In the genomic region with DNA sequence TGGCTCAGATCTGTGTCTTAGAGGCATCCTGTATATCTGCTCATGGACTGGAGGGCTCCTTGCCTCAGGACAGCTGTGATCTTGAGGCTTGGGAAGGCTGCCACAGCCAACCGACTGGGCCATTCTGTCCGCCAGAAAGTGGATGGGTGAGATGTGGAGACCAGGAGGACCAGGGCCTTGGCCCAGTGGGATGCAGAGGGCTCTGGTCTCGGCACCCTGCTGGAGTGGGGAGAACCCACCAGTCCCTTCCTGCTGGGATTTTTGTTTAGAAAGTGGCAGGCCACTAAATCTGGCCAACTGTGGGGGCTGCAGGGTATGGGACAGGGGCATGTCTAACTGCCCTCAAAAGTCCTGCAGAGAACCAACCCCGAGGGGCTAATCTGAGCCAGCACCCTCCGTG, we compare ENCODE assay signal across 20 cellular contexts.
DNase-seq lines count a peak whose midpoint lies in the region; ATAC-seq and TF ChIP-seq lines count a peak whose summit lies in the region.
"Had no signal": no experiment of that assay in that cellular context is flagged by ENCODE, and none has a peak within 500 bp of the region (broad histone marks: within the 10 kb centered on the region; RNA-seq: fewer than 3 reads in every experiment).

No MANE protein-coding gene starts in this region.

- ATAC-seq in HG03432 (IDR thresholded peaks at IDR 0.05; ENCODE audit: unreplicated experiment) (no peak), GM18909 (IDR thresholded peaks at IDR 0.05; ENCODE audit: poor library complexity, unreplicated experiment) (no peak)
- no peak for ATAC-seq in naive thymus-derived CD4-positive, alpha-beta T cell
- ATAC-seq: mucosa of descending colon had no signal

- peaks cover 49% of the 10 kb centered on the region for H3K4me1 ChIP-seq in stomach smooth muscle (ENCODE audit: control insufficient read depth, insufficient read depth, low read length)
- no peaks in the 10 kb centered on the region for H3K4me1 ChIP-seq in naive thymus-derived CD4-positive, alpha-beta T cell (ENCODE audit: control insufficient read depth in 2 of 2, insufficient read depth in 2 of 2, low read length in 2 of 2)
- H3K4me1 ChIP-seq: upper lobe of right lung had no signal

- POLR2A ChIA-PET in naive thymus-derived CD4-positive, alpha-beta T cell (lab: Charles Lee), result no interaction called here

- no peaks in the 10 kb centered on the region for H3K36me3 Mint-ChIP-seq in naive thymus-derived CD4-positive, alpha-beta T cell

- H3K4me3 ChIP-seq in WERI-Rb-1 (ENCODE audit: low read depth, low read length), result no peak overlapping the region
- H3K4me3 ChIP-seq in dorsolateral prefrontal cortex, result no peak overlapping the region
- no peak overlapping the region for H3K4me3 ChIP-seq in stomach smooth muscle (ENCODE audit: low read length in 2 of 2)
- H3K4me3 ChIP-seq in naive thymus-derived CD4-positive, alpha-beta T cell (ENCODE audit: low read length), result no peak overlapping the region
- H3K4me3 ChIP-seq: adrenal gland, mucosa of descending colon, upper lobe of right lung had no signal

- no peaks in the 10 kb centered on the region for H3K9me3 ChIP-seq in WERI-Rb-1 (ENCODE audit: severe bottlenecking)
- no peaks in the 10 kb centered on the region for H3K9me3 ChIP-seq in stomach smooth muscle (ENCODE audit: control insufficient read depth in 2 of 2, low read length in 2 of 2)
- H3K9me3 ChIP-seq in naive thymus-derived CD4-positive, alpha-beta T cell (ENCODE audit: control insufficient read depth in 2 of 3, low read length in 3 of 3), result no peaks in the 10 kb centered on the region
- H3K9me3 ChIP-seq: adrenal gland, mucosa of descending colon, upper lobe of right lung had no signal

- TF ChIP-seq CTCF in WERI-Rb-1 (IDR thresholded peaks at IDR 0.05; ENCODE audit: low read depth, low read length) (no peak), dorsolateral prefrontal cortex (IDR thresholded peaks at IDR 0.05 in 54 of 56, conservative IDR thresholded peaks at IDR 0.05 in 2 of 56; ENCODE audit: low read depth in 1 of 56, partially characterized antibody in 56 of 56) (no peak)

- intact Hi-C loops in dorsolateral prefrontal cortex (cut with DNase I), result loop anchor here (5.0 kb wide), 2 partner anchors 33 to 93 kb away; no protein-coding TSS in a partner anchor
- intact Hi-C loops in naive thymus-derived CD4-positive, alpha-beta T cell (cut with micrococcal nuclease), result no loop called here

- CTCF ChIA-PET in naive thymus-derived CD4-positive, alpha-beta T cell (lab: Charles Lee), result no interaction called here

- no peaks in the 10 kb centered on the region for H3K27me3 Mint-ChIP-seq in naive thymus-derived CD4-positive, alpha-beta T cell
- H3K27me3 Mint-ChIP-seq: B cell; progenitor cell of endocrine pancreas; stimulated activated naive CD8-positive, alpha-beta T cell treated with anti-CD3 and anti-CD28 coated beads, Interleukin-15, Interleukin-2, amounts not matched to agents 100 ng/mL and 50 ng/mL, for 24 hours had no signal

- H3K4me3 Mint-ChIP-seq in naive thymus-derived CD4-positive, alpha-beta T cell, result no peak overlapping the region
- H3K4me3 Mint-ChIP-seq: activated naive CD4-positive, alpha-beta T cell treated with anti-CD3 and anti-CD28 coated beads for 36 hours; activated T-helper 1 cell treated with anti-CD3 and anti-CD28 coated beads, Interleukin-12 subunit alpha, Interleukin-12 subunit beta, Interleukin-2, Interleukin-4 antibody, amounts not matched to agents 30 ng/mL and 10 ng/mL and 1 ng/mL, durations not matched to agents 14 hours and 24 hours and 36 hours; B cell; stimulated activated naive CD8-positive, alpha-beta T cell treated with anti-CD3 and anti-CD28 coated beads, Interleukin-15, Interleukin-2, amounts not matched to agents 100 ng/mL and 50 ng/mL, for 24 hours had no signal

- DNase-seq in WERI-Rb-1, result no peak
- DNase-seq in dorsolateral prefrontal cortex, result peak in 2 of 10 donors; percentile 39 to 41
- DNase-seq in myocyte (ENCODE audit: low read depth), result peak; percentile 56
- no peak for DNase-seq in NCI-H748 (lab: John Stamatoyannopoulos, UW; ENCODE audit: unreplicated experiment)
- no peak for DNase-seq in naive thymus-derived CD4-positive, alpha-beta T cell
- DNase-seq: activated CD4-positive, alpha-beta T cell treated with anti-CD3 and anti-CD28 coated beads, Interleukin-2, amount 50 U/mL, for 4 hours; activated naive CD4-positive, alpha-beta T cell treated with anti-CD3 and anti-CD28 coated beads for 36 hours; IMR-90; kidney glomerular epithelial cell; mucosa of descending colon; NCI-H1048; upper lobe of right lung had no signal

- H3K9ac ChIP-seq in stomach smooth muscle (ENCODE audit: low read length in 2 of 2), result peak overlapping the region in 1 of 2 donors; percentile 18

- no peak overlapping the region for H3K27ac Mint-ChIP-seq in naive thymus-derived CD4-positive, alpha-beta T cell
- H3K27ac Mint-ChIP-seq: activated naive CD4-positive, alpha-beta T cell treated with anti-CD3 and anti-CD28 coated beads for 36 hours; activated T-helper 1 cell treated with anti-CD3 and anti-CD28 coated beads, Interleukin-12 subunit alpha, Interleukin-12 subunit beta, Interleukin-2, Interleukin-4 antibody, amounts not matched to agents 30 ng/mL and 10 ng/mL and 1 ng/mL, durations not matched to agents 14 hours and 24 hours and 36 hours; B cell; progenitor cell of endocrine pancreas; stimulated activated naive CD8-positive, alpha-beta T cell treated with anti-CD3 and anti-CD28 coated beads, Interleukin-15, Interleukin-2, amounts not matched to agents 100 ng/mL and 50 ng/mL, for 24 hours had no signal

- H3K36me3 ChIP-seq in WERI-Rb-1 (peaks cover 27% of the 10 kb centered on the region), stomach smooth muscle (ENCODE audit: control insufficient read depth in 2 of 2, insufficient read depth in 2 of 2, low read length in 2 of 2) (peaks cover 2% of the 10 kb centered on the region in 2 donors)
- no peaks in the 10 kb centered on the region for H3K36me3 ChIP-seq in naive thymus-derived CD4-positive, alpha-beta T cell (ENCODE audit: control insufficient read depth in 2 of 3, insufficient read depth in 3 of 3, low read length in 3 of 3)
- H3K36me3 ChIP-seq: adrenal gland, upper lobe of right lung had no signal

- no peaks in the 10 kb centered on the region for H3K9me3 Mint-ChIP-seq in naive thymus-derived CD4-positive, alpha-beta T cell
- H3K9me3 Mint-ChIP-seq: activated naive CD4-positive, alpha-beta T cell treated with anti-CD3 and anti-CD28 coated beads for 36 hours; activated T-helper 1 cell treated with anti-CD3 and anti-CD28 coated beads, Interleukin-12 subunit alpha, Interleukin-12 subunit beta, Interleukin-2, Interleukin-4 antibody, amounts not matched to agents 30 ng/mL and 10 ng/mL and 1 ng/mL, durations not matched to agents 14 hours and 24 hours and 36 hours; stimulated activated naive CD8-positive, alpha-beta T cell treated with anti-CD3 and anti-CD28 coated beads, Interleukin-15, Interleukin-2, amounts not matched to agents 100 ng/mL and 50 ng/mL, for 24 hours had no signal

- H3K27ac ChIP-seq in WERI-Rb-1, result peak overlapping the region; percentile 53
- peak overlapping the region; percentile 74 to 98 (median 93) for H3K27ac ChIP-seq in dorsolateral prefrontal cortex
- peak overlapping the region; percentile 93 for H3K27ac ChIP-seq in stomach smooth muscle (ENCODE audit: low read length)
- H3K27ac ChIP-seq in naive thymus-derived CD4-positive, alpha-beta T cell (ENCODE audit: low read depth, low read length), result no peak overlapping the region
- H3K27ac ChIP-seq: upper lobe of right lung had no signal

- no peaks in the 10 kb centered on the region for H3K4me1 Mint-ChIP-seq in naive thymus-derived CD4-positive, alpha-beta T cell
- H3K4me1 Mint-ChIP-seq: B cell had no signal

- H3K27me3 ChIP-seq in WERI-Rb-1 (ENCODE audit: insufficient read depth, low read depth, severe bottlenecking) (no peaks in the 10 kb centered on the region), dorsolateral prefrontal cortex (no peaks in the 10 kb centered on the region), stomach smooth muscle (ENCODE audit: control insufficient read depth in 1 of 2, insufficient read depth in 2 of 2, low read length in 2 of 2) (no peaks in the 10 kb centered on the region)
- H3K27me3 ChIP-seq in naive thymus-derived CD4-positive, alpha-beta T cell (ENCODE audit: control insufficient read depth in 2 of 2, insufficient read depth in 2 of 2, low read length in 2 of 2), result no peaks in the 10 kb centered on the region
- H3K27me3 ChIP-seq: adrenal gland, upper lobe of right lung had no signal

Comparison
In these comparisons a context has a peak if more than half of its experiments do, and no peak if none do; other contexts are left out.
1. intact Hi-C loops: an anchor here in dorsolateral prefrontal cortex (5.0 kb wide); none called in naive thymus-derived CD4-positive, alpha-beta T cell.